ENCODE assay signal across 18 cellular contexts in genomic region chr9:34025811-34026210, GRCh38. TPM values are rescaled to one million over a fixed set of nuclear protein-coding genes. Genes with fewer than 3 reads are reported as not detected.
DNase-seq lines count a peak whose midpoint lies in the region; ATAC-seq and TF ChIP-seq lines count a peak whose summit lies in the region.
"Had no signal": no experiment of that assay in that cellular context is flagged by ENCODE, and none has a peak within 500 bp of the region (broad histone marks: within the 10 kb centered on the region; RNA-seq: fewer than 3 reads in every experiment).

No MANE protein-coding gene starts in this region.

- no peak overlapping the region for H2BK5ac ChIP-seq in IMR-90 (ENCODE audit: low read depth, low read length, poor library complexity, severe bottlenecking)

- H2AK9ac ChIP-seq in IMR-90 (replicated peaks; ENCODE audit: low read depth, low read length, poor library complexity): no peak overlapping the region

- no peak overlapping the region for H2BK120ac ChIP-seq in IMR-90 (ENCODE audit: low read depth, low read length)

- H3K23ac ChIP-seq in IMR-90 (ENCODE audit: low read depth, low read length): no peak overlapping the region

- H3K4me3 ChIP-seq in IMR-90 (ENCODE audit: insufficient read depth, low read depth, low read length): no peak overlapping the region
- peak overlapping the region; percentile 12 for H3K4me3 ChIP-seq in endodermal cell (ENCODE audit: low read length)

- no peaks in the 10 kb centered on the region for H3K4me1 ChIP-seq in IMR-90 (ENCODE audit: control insufficient read depth, insufficient read depth, low read length)
- H3K4me1 ChIP-seq in endodermal cell (ENCODE audit: control insufficient read depth, insufficient read depth, low read length): no peaks in the 10 kb centered on the region
- H3K4me1 ChIP-seq: BE2C had no signal

- no peak overlapping the region for H3K56ac ChIP-seq in IMR-90 (ENCODE audit: extremely low read depth, insufficient read depth, low read length)

- H4K91ac ChIP-seq in IMR-90 (ENCODE audit: insufficient read depth, low read depth, low read length): no peak overlapping the region

- no peak overlapping the region for H3K14ac ChIP-seq in IMR-90 (replicated peaks; ENCODE audit: low read depth, low read length)

- peaks cover 18% of the 10 kb centered on the region for H3K4me1 Mint-ChIP-seq in CD4-positive, alpha-beta T cell (ENCODE audit: low read depth)
- H3K4me1 Mint-ChIP-seq in endodermal cell (peaks cover 3% of the 10 kb centered on the region), nephron progenitor cell (no peaks in the 10 kb centered on the region), endothelial cell (ENCODE audit: unreplicated experiment) (peaks cover 7% of the 10 kb centered on the region)

- no peaks in the 10 kb centered on the region for H3K27me3 ChIP-seq in CD4-positive, alpha-beta T cell (ENCODE audit: control insufficient read depth, insufficient read depth, low read length)
- H3K27me3 ChIP-seq in IMR-90 (ENCODE audit: control insufficient read depth, insufficient read depth, low read length) (no peaks in the 10 kb centered on the region), endodermal cell (ENCODE audit: control insufficient read depth, insufficient read depth, low read length, poor library complexity, severe bottlenecking) (no peaks in the 10 kb centered on the region)
- H3K27me3 ChIP-seq: BE2C had no signal

- ATAC-seq in CD4-positive, alpha-beta T cell (ENCODE audit: poor library complexity): no peak
- no peak for ATAC-seq in IMR-90 (ENCODE audit: low read depth)
- ATAC-seq in GM19035 (IDR thresholded peaks at IDR 0.05; ENCODE audit: unreplicated experiment): no peak
- no peak for ATAC-seq in HG03025 (IDR thresholded peaks at IDR 0.05; ENCODE audit: low FRiP score, unreplicated experiment)
- ATAC-seq: PC-3 had no signal

- no peak for TF ChIP-seq CTCF in CD4-positive, alpha-beta T cell (IDR thresholded peaks at IDR 0.05)
- no peak for TF ChIP-seq CTCF in IMR-90 (conservative IDR thresholded peaks at IDR 0.05; ENCODE audit: low read depth, low read length)
- no peak for TF ChIP-seq CTCF in endodermal cell (conservative IDR thresholded peaks at IDR 0.05)
- no peak for TF ChIP-seq CTCF in nephron progenitor cell (IDR thresholded peaks at IDR 0.05)
- TF ChIP-seq CTCF in endothelial cell (IDR thresholded peaks at IDR 0.05; ENCODE audit: unreplicated experiment): no peak

- H3K9me3 ChIP-seq in CD4-positive, alpha-beta T cell (ENCODE audit: control insufficient read depth, low read length): no peaks in the 10 kb centered on the region
- H3K9me3 ChIP-seq in IMR-90 (ENCODE audit: control insufficient read depth, insufficient read depth, low read length) (no peaks in the 10 kb centered on the region), endodermal cell (ENCODE audit: control insufficient read depth, low read length) (no peaks in the 10 kb centered on the region)
- H3K9me3 ChIP-seq: BE2C had no signal

- POLR2A ChIA-PET in CD4-positive, alpha-beta T cell (lab: Charles Lee): no interaction called here
- POLR2A ChIA-PET in IMR-90 (lab: Charles Lee; ENCODE audit: unreplicated experiment): no interaction called here

- TF ChIP-seq POLR2A in IMR-90 (IDR thresholded peaks at IDR 0.05; ENCODE audit: low read depth, low read length): no peak

- dilution Hi-C loops in IMR-90 (cut with HindIII; ENCODE audit: low sequenced_read_pairs, unreplicated experiment): no loop called here

- no peaks in the 10 kb centered on the region for H3K9me3 Mint-ChIP-seq in CD4-positive, alpha-beta T cell
- H3K9me3 Mint-ChIP-seq in endodermal cell: no peaks in the 10 kb centered on the region
- no peaks in the 10 kb centered on the region for H3K9me3 Mint-ChIP-seq in nephron progenitor cell
- H3K9me3 Mint-ChIP-seq in endothelial cell (ENCODE audit: unreplicated experiment): no peaks in the 10 kb centered on the region

- in situ Hi-C loops in IMR-90 (cut with MboI; ENCODE audit: low sequenced_read_pairs): no loop called here

- peaks cover 9 to 47% of the 10 kb centered on the region in 2 experiments for H3K79me1 ChIP-seq in IMR-90 (ENCODE audit: low read depth in 1 of 2, low read length in 2 of 2)

- no peak overlapping the region for H3K4me3 Mint-ChIP-seq in CD4-positive, alpha-beta T cell
- no peak overlapping the region for H3K4me3 Mint-ChIP-seq in endodermal cell
- no peak overlapping the region for H3K4me3 Mint-ChIP-seq in nephron progenitor cell
- H3K4me3 Mint-ChIP-seq in endothelial cell (ENCODE audit: unreplicated experiment): no peak overlapping the region

- H3K27ac ChIP-seq in CD4-positive, alpha-beta T cell (ENCODE audit: low read depth, low read length): no peak overlapping the region
- H3K27ac ChIP-seq in IMR-90 (ENCODE audit: insufficient read depth, low read length) (no peak overlapping the region), endodermal cell (ENCODE audit: low read depth, low read length) (no peak overlapping the region)

- H3K9me1 ChIP-seq in IMR-90 (ENCODE audit: insufficient read depth, low read length): peaks cover 3% of the 10 kb centered on the region; the same call in 1 of the 2 replicates

- H3K27ac Mint-ChIP-seq in CD4-positive, alpha-beta T cell: peak overlapping the region; percentile 27
- H3K27ac Mint-ChIP-seq in endodermal cell (peak overlapping the region; percentile 10), nephron progenitor cell (peak overlapping the region; percentile 28), endothelial cell (ENCODE audit: unreplicated experiment) (no peak overlapping the region)

- H2BK15ac ChIP-seq in IMR-90 (ENCODE audit: low read depth, low read length): no peak overlapping the region

- no peak for DNase-seq in CD4-positive, alpha-beta T cell
- DNase-seq in IMR-90: no peak
- no peak for DNase-seq in endodermal cell
- DNase-seq in nephron progenitor cell: no peak
- no peak for DNase-seq in endothelial cell (ENCODE audit: low spot score)
- DNase-seq in NCI-H1930 (lab: John Stamatoyannopoulos, UW): no peak
- DNase-seq: BE2C, DMS153, HCEC 1CT, KBM-7, NCI-H1048, NCI-H146, NCI-H2107, NCI-H345, NCI-H69, PC-3 had no signal

- H3K36me3 Mint-ChIP-seq in CD4-positive, alpha-beta T cell (ENCODE audit: low read depth): peaks cover 11% of the 10 kb centered on the region
- H3K36me3 Mint-ChIP-seq in endodermal cell (ENCODE audit: low read depth) (peaks cover 48% of the 10 kb centered on the region), nephron progenitor cell (ENCODE audit: low read depth) (peaks cover 54% of the 10 kb centered on the region), endothelial cell (ENCODE audit: low read depth, unreplicated experiment) (no peaks in the 10 kb centered on the region)

- no peak overlapping the region for H4K5ac ChIP-seq in IMR-90 (ENCODE audit: low read depth, low read length)

- no TSS peak for BruUV-seq in IMR-90 (replicated peaks; lab: Mats Ljungman, UMichigan)

- H3K9ac ChIP-seq in IMR-90 (ENCODE audit: low read depth, low read length): no peak overlapping the region
- no peak overlapping the region for H3K9ac ChIP-seq in endodermal cell (ENCODE audit: extremely low read depth, low read length, poor library complexity, severe bottlenecking)

- H4K8ac ChIP-seq in IMR-90 (ENCODE audit: low read depth in 2 of 2, low read length in 2 of 2): no peak overlapping the region

- H2AK5ac ChIP-seq in IMR-90 (ENCODE audit: low read depth, low read length): no peak overlapping the region

- TF ChIP-seq RAD21 in IMR-90 (IDR thresholded peaks at IDR 0.05; ENCODE audit: low read length): no peak

- H2BK20ac ChIP-seq in IMR-90 (ENCODE audit: low read depth, low read length): no peak overlapping the region

- CTCF ChIA-PET in CD4-positive, alpha-beta T cell (lab: Charles Lee): no interaction called here
- CTCF ChIA-PET in IMR-90 (lab: Yijun Ruan, JAX): interaction anchor here (1.3 kb wide), 1 partner anchor 48 kb away, joined by 4 read pairs; no protein-coding TSS in a partner anchor

- no peaks in the 10 kb centered on the region for H3K27me3 Mint-ChIP-seq in CD4-positive, alpha-beta T cell
- H3K27me3 Mint-ChIP-seq in endodermal cell (ENCODE audit: insufficient read depth) (no peaks in the 10 kb centered on the region), nephron progenitor cell (ENCODE audit: low read depth, poor library complexity) (no peaks in the 10 kb centered on the region), endothelial cell (ENCODE audit: unreplicated experiment) (no peaks in the 10 kb centered on the region)

- 75% methylated on average over 1 of the region's 5 CpGs; no CpG with 5 or more reads in 1 of the 2 experiments for WGBS in IMR-90 (ENCODE audit: extremely low coverage in 2 of 2, insufficient read length in 1 of 2), 2 experiments
- 90 to 95% methylated on average over 2 to 5 of the region's 5 CpGs for WGBS in endodermal cell (ENCODE audit: insufficient coverage in 1 of 2, insufficient read length in 1 of 2), 2 experiments

- H3K4me2 ChIP-seq in IMR-90 (ENCODE audit: low read depth, low read length): no peak overlapping the region

- intact Hi-C loops in CD4-positive, alpha-beta T cell (cut with DNase I, micrococcal nuclease): no loop called here
- intact Hi-C loops in IMR-90 (cut with micrococcal nuclease): no loop called here

- no peak overlapping the region for H3K18ac ChIP-seq in IMR-90 (ENCODE audit: low read depth, low read length)

- H2AFZ ChIP-seq in IMR-90 (replicated peaks; ENCODE audit: low read length, poor library complexity): no peak overlapping the region

- no peak overlapping the region for H3K4ac ChIP-seq in IMR-90 (ENCODE audit: low read depth, low read length)

- peaks cover 27% of the 10 kb centered on the region; the same call in 1 of the 2 replicates for H4K20me1 ChIP-seq in IMR-90 (ENCODE audit: insufficient read depth, low read length)

- peaks cover 5% of the 10 kb centered on the region for H3K36me3 ChIP-seq in IMR-90 (ENCODE audit: control insufficient read depth, insufficient read depth, low read length)
- peaks cover 72% of the 10 kb centered on the region for H3K36me3 ChIP-seq in endodermal cell (ENCODE audit: control insufficient read depth, insufficient read depth, low read length)

TF ChIP-seq in IMR-90, 13 proteins besides CTCF, POLR2A, EP300 and RAD21 (continues in another document):
- TF ChIP-seq MAFK (IDR thresholded peaks at IDR 0.05; ENCODE audit: low read depth, low read length): peak; percentile 46; the same call in 1 of the 2 replicates

RNA-seq across cellular contexts. Expression of gene UBAP2, which starts 22.9 kb away (rescaled TPM):
- 10 to 100 TPM; 24.7 to 26.5 TPM for total RNA-seq in CD4-positive, alpha-beta T cell
- 12.5 and 12.9 TPM in 2 replicates for total RNA-seq in IMR-90 (2012; rRNA removed)
- polyA plus RNA-seq in IMR-90 (2012; rRNA removed): 25.5 and 31.2 TPM in 2 replicates
- polyA plus RNA-seq in IMR-90 (2012; cell fraction: cytosol; rRNA removed): 11.7 and 23.9 TPM in 2 replicates
- polyA plus RNA-seq in IMR-90 (2012; cell fraction: nucleus; rRNA removed; ENCODE audit: low replicate concordance): 38.2 and 67.3 TPM in 2 replicates
- 10 to 100 TPM; 60.9 to 82.1 TPM for total RNA-seq in endodermal cell
- polyA plus RNA-seq in endodermal cell (2013, experiment 1 of 2): 49.7 TPM
- polyA plus RNA-seq in endodermal cell (2013, experiment 2 of 2): 49.8 TPM
- 87.7 TPM for total RNA-seq in endothelial cell (ENCODE audit: unreplicated experiment)
